Comparison of ENCODE assay signal across 13 cellular contexts in the genomic region with DNA sequence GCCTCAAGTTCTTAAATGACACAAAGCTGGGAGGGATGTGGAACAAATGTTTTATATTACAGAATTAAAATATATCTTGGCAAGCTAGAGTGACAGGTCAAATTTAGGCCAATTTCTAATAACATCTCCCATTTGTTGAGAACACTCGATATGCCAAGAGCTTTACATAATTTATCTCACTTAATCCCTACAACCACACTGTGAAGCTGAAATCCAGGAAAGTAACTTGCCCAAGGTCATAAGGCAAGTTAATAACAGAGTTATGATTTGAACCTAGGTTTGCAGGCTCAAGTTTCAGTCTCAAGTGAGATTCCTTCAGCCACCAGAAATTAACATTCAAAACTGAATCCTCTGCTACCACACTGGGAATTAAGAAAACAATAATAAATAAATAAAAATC. TPM values are rescaled to one million over a fixed set of nuclear protein-coding genes. Genes with fewer than 3 reads are reported as not detected.
DNase-seq lines count a peak whose midpoint lies in the region; TF ChIP-seq lines count a peak whose summit lies in the region.
"Had no signal": no experiment of that assay in that cellular context is flagged by ENCODE, and none has a peak within 500 bp of the region (broad histone marks: within the 10 kb centered on the region; RNA-seq: fewer than 3 reads in every experiment).

No MANE protein-coding gene starts in this region.

- peaks cover 55% of the 10 kb centered on the region for H3K4me1 Mint-ChIP-seq in glutamatergic neuron (ENCODE audit: low read depth, unreplicated experiment)
- H3K4me1 Mint-ChIP-seq in activated CD4-positive, alpha-beta memory T cell treated with anti-CD3 and anti-CD28 coated beads for 36 hours (ENCODE audit: low read depth) = peaks cover 26% of the 10 kb centered on the region

- peak overlapping the region; percentile 34 for H3K9ac ChIP-seq in skeletal muscle satellite cell (ENCODE audit: low read depth, low read length)

- H3K9me3 ChIP-seq in skeletal muscle satellite cell (replicated peaks; ENCODE audit: low read length) (no peaks in the 10 kb centered on the region), Peyer's patch (no peaks in the 10 kb centered on the region)
- H3K9me3 ChIP-seq: testis had no signal

- H3K4me1 ChIP-seq in skeletal muscle satellite cell (ENCODE audit: control insufficient read depth, insufficient read depth, low read length) = peaks cover 38% of the 10 kb centered on the region
- H3K4me1 ChIP-seq in Peyer's patch = peaks cover 0 to 21% (median 8%) of the 10 kb centered on the region in 4 donors

- H3K4me2 ChIP-seq in skeletal muscle satellite cell (ENCODE audit: low read length) = peak overlapping the region; percentile 66

- H3K4me3 Mint-ChIP-seq in glutamatergic neuron (ENCODE audit: unreplicated experiment) = peak overlapping the region; percentile 84
- no peak overlapping the region for H3K4me3 Mint-ChIP-seq in activated CD4-positive, alpha-beta memory T cell treated with anti-CD3 and anti-CD28 coated beads for 36 hours
- H3K4me3 Mint-ChIP-seq: activated T-cell treated with anti-CD3 and anti-CD28 coated beads, Interleukin-2, amount 50 U/mL, for 4 hours had no signal

- TF ChIP-seq POLR2A in Peyer's patch (IDR thresholded peaks at IDR 0.05) = no peak

- CTCF ChIA-PET in activated CD4-positive, alpha-beta memory T cell treated with anti-CD3 and anti-CD28 coated beads for 36 hours (lab: Charles Lee) = interaction anchor here (0.9 kb wide), 1 partner anchor 63 kb away, joined by 3 read pairs; no protein-coding TSS in a partner anchor

- POLR2A ChIA-PET in activated CD4-positive, alpha-beta memory T cell treated with anti-CD3 and anti-CD28 coated beads for 36 hours (lab: Charles Lee) = no interaction called here

- H3K36me3 ChIP-seq in skeletal muscle satellite cell (ENCODE audit: insufficient read depth, low read length) = no peaks in the 10 kb centered on the region
- H3K36me3 ChIP-seq in Peyer's patch = no peaks in the 10 kb centered on the region

- peaks cover 14% of the 10 kb centered on the region for H3K9me3 Mint-ChIP-seq in glutamatergic neuron (ENCODE audit: unreplicated experiment)
- H3K9me3 Mint-ChIP-seq in activated CD4-positive, alpha-beta memory T cell treated with anti-CD3 and anti-CD28 coated beads for 36 hours = no peaks in the 10 kb centered on the region
- H3K9me3 Mint-ChIP-seq: activated T-cell treated with anti-CD3 and anti-CD28 coated beads, Interleukin-2, amount 50 U/mL, for 4 hours had no signal

- H3K27ac Mint-ChIP-seq in glutamatergic neuron (ENCODE audit: unreplicated experiment) = peak overlapping the region; percentile 94
- no peak overlapping the region for H3K27ac Mint-ChIP-seq in activated CD4-positive, alpha-beta memory T cell treated with anti-CD3 and anti-CD28 coated beads for 36 hours

- no peak for TF ChIP-seq CTCF in glutamatergic neuron (IDR thresholded peaks at IDR 0.05; ENCODE audit: partially characterized antibody, unreplicated experiment)
- no peak for TF ChIP-seq CTCF in Peyer's patch (IDR thresholded peaks at IDR 0.05)

- H3K36me3 Mint-ChIP-seq in glutamatergic neuron (ENCODE audit: unreplicated experiment) = no peaks in the 10 kb centered on the region
- H3K36me3 Mint-ChIP-seq in activated CD4-positive, alpha-beta memory T cell treated with anti-CD3 and anti-CD28 coated beads for 36 hours = no peaks in the 10 kb centered on the region

- intact Hi-C loops in activated CD4-positive, alpha-beta memory T cell treated with anti-CD3 and anti-CD28 coated beads for 36 hours (cut with micrococcal nuclease) = no loop called here

- H3K27me3 ChIP-seq in skeletal muscle satellite cell (ENCODE audit: control insufficient read depth, insufficient read depth, low read length) = no peaks in the 10 kb centered on the region
- H3K27me3 ChIP-seq in Peyer's patch = no peaks in the 10 kb centered on the region
- H3K27me3 ChIP-seq: testis had no signal

- H3K4me3 ChIP-seq in skeletal muscle satellite cell (ENCODE audit: low read length) = peak overlapping the region; percentile 45
- H3K4me3 ChIP-seq in Peyer's patch = peak overlapping the region in 1 of 4 donors; percentile 40
- H3K4me3 ChIP-seq: testis had no signal

- peaks cover 10% of the 10 kb centered on the region for H3K27me3 Mint-ChIP-seq in glutamatergic neuron (ENCODE audit: unreplicated experiment)
- no peaks in the 10 kb centered on the region for H3K27me3 Mint-ChIP-seq in activated CD4-positive, alpha-beta memory T cell treated with anti-CD3 and anti-CD28 coated beads for 36 hours

- DNase-seq in DMS 273 treated with DMSO at 0.1 percent for 48 hours (lab: John Stamatoyannopoulos, UW) = peak; percentile 53
- DNase-seq in amniotic epithelial cell (ENCODE audit: low read depth) = peak; percentile 31
- no peak for DNase-seq in glutamatergic neuron
- no peak for DNase-seq in Peyer's patch
- DNase-seq in NOMO-1 treated with dmso at 0.1 percent for 144 hours (lab: John Stamatoyannopoulos, UW; ENCODE audit: unreplicated experiment) = no peak
- DNase-seq in activated CD4-positive, alpha-beta memory T cell treated with anti-CD3 and anti-CD28 coated beads for 36 hours = no peak
- no peak for DNase-seq in COLO829 (ENCODE audit: low spot score)
- DNase-seq: activated T-cell treated with anti-CD3 and anti-CD28 coated beads, Interleukin-2, amount 50 U/mL, for 4 hours; NCI-H1092 had no signal

- peak overlapping the region in 2 of 4 donors; percentile 44 to 89 for H3K27ac ChIP-seq in Peyer's patch
- H3K27ac ChIP-seq: C4-2B, HL-60 had no signal

RNA-seq across cellular contexts. Expression of gene RAB30, which starts 38.3 kb away (rescaled TPM):
- total RNA-seq in glutamatergic neuron (ENCODE audit: unreplicated experiment) (59.4 TPM), Peyer's patch (10 to 100 TPM in 2 of 4 donors, 1 to 10 TPM in 2; 3.4 to 54.8 (median 11.5) TPM)
- 5.8 and 9.0 TPM in 2 replicates for total RNA-seq in skeletal muscle satellite cell (2012; rRNA removed)
- total RNA-seq in activated CD4-positive, alpha-beta memory T cell treated with anti-CD3 and anti-CD28 coated beads for 36 hours = 10 to 100 TPM; 11.5 to 12.9 TPM

Comparison
In these comparisons a context has a peak if more than half of its experiments do, and no peak if none do; other contexts are left out.
1. DNase-seq: peak in DMS 273 treated with DMSO at 0.1 percent for 48 hours (single experiment) and amniotic epithelial cell (single experiment); none in glutamatergic neuron (single experiment), Peyer's patch (0 of 3), NOMO-1 treated with dmso at 0.1 percent for 144 hours (single experiment), activated CD4-positive, alpha-beta memory T cell treated with anti-CD3 and anti-CD28 coated beads for 36 hours (single experiment) and COLO829 (single experiment).